ENCODE assay signal across 1 cellular context in genomic region chr6:30672445-30673253, GRCh38.
TF ChIP-seq lines count a peak whose summit lies in the region.

Gene DHX16, minus strand, starts transcription at chr6:30673006. Its CDS starts 165 bp downstream, at chr6:30672841.

TF ChIP-seq in HepG2, 621 proteins besides CTCF, POLR2A, EP300 and RAD21 (continued from another document and continues in another):
- peak; percentile 88 for TF ChIP-seq ZNF33B (CRISPR knock-in tag; IDR thresholded peaks at IDR 0.05)
- TF ChIP-seq SPEN (CRISPR knock-in tag; IDR thresholded peaks at IDR 0.05; ENCODE audit: low read depth): no peak; the same call in 1 of the 2 replicates
- TF ChIP-seq ZNF44 (CRISPR knock-in tag; IDR thresholded peaks at IDR 0.05): peak; percentile 79
- TF ChIP-seq ZNF30 (CRISPR knock-in tag; IDR thresholded peaks at IDR 0.05): no peak
- TF ChIP-seq HNF4A (CRISPR knock-in tag; IDR thresholded peaks at IDR 0.05): peak; percentile 30; the same call in 1 of the 2 replicates
- no peak for TF ChIP-seq ZBTB4 (CRISPR knock-in tag; IDR thresholded peaks at IDR 0.05; ENCODE audit: borderline replicate concordance)
- TF ChIP-seq ZNF674 (CRISPR knock-in tag; IDR thresholded peaks at IDR 0.05; ENCODE audit: low read depth): no peak
- TF ChIP-seq ZBTB8A (CRISPR knock-in tag; IDR thresholded peaks at IDR 0.05; ENCODE audit: borderline replicate concordance, low read depth): no peak
- no peak for TF ChIP-seq ZNF562 (CRISPR knock-in tag; IDR thresholded peaks at IDR 0.05; ENCODE audit: borderline replicate concordance)
- TF ChIP-seq TCF12 (IDR thresholded peaks at IDR 0.05): no peak
- no peak for TF ChIP-seq TCF12 (CRISPR knock-in tag; IDR thresholded peaks at IDR 0.05)
- no peak for TF ChIP-seq ZNF749 (CRISPR knock-in tag; IDR thresholded peaks at IDR 0.05; ENCODE audit: borderline replicate concordance)
- peak; percentile 93 for TF ChIP-seq THAP11 (CRISPR knock-in tag; IDR thresholded peaks at IDR 0.05)
- peak; percentile 90 for TF ChIP-seq ZNF788 (CRISPR knock-in tag; IDR thresholded peaks at IDR 0.05; ENCODE audit: borderline replicate concordance)
- no peak for TF ChIP-seq KLF13 (CRISPR knock-in tag; IDR thresholded peaks at IDR 0.05)
- TF ChIP-seq MYNN (CRISPR knock-in tag; IDR thresholded peaks at IDR 0.05; ENCODE audit: low read depth): no peak; the same call in 1 of the 2 replicates
- peak; percentile 71 for TF ChIP-seq ZNF121 (CRISPR knock-in tag; IDR thresholded peaks at IDR 0.05)
- no peak for TF ChIP-seq GRHL1 (CRISPR knock-in tag; conservative IDR thresholded peaks at IDR 0.05)
- TF ChIP-seq RFXANK (CRISPR knock-in tag; IDR thresholded peaks at IDR 0.05): peak; percentile 63; the same call in 1 of the 2 replicates
- TF ChIP-seq SKI (IDR thresholded peaks at IDR 0.05; ENCODE audit: partially characterized antibody): peak; percentile 5
- TF ChIP-seq MNT (IDR thresholded peaks at IDR 0.05): no peak
- peak; percentile 82; the same call in 1 of the 2 replicates for TF ChIP-seq SMYD3 (CRISPR knock-in tag; IDR thresholded peaks at IDR 0.05)
- TF ChIP-seq FOSL1 (CRISPR knock-in tag; IDR thresholded peaks at IDR 0.05; ENCODE audit: borderline replicate concordance): no peak
- TF ChIP-seq ETS1 (CRISPR knock-in tag; IDR thresholded peaks at IDR 0.05): no peak
- TF ChIP-seq ZNF552 (CRISPR knock-in tag; IDR thresholded peaks at IDR 0.05; ENCODE audit: borderline replicate concordance): no peak; the same call in 1 of the 2 replicates
- TF ChIP-seq ZNF782 (CRISPR knock-in tag; IDR thresholded peaks at IDR 0.05; ENCODE audit: borderline replicate concordance): peak; percentile 65; the same call in 1 of the 2 replicates
- peak; percentile 83 for TF ChIP-seq ZMYM4 (CRISPR knock-in tag; IDR thresholded peaks at IDR 0.05)
- 0 out of 2 replicates have a peak, but pooled peaks have one; percentile 71 for TF ChIP-seq CHCHD3 (CRISPR knock-in tag; IDR thresholded peaks at IDR 0.05)
- TF ChIP-seq ZNF274 (CRISPR knock-in tag; IDR thresholded peaks at IDR 0.05): peak; percentile 93; the same call in 1 of the 2 replicates
- no peak for TF ChIP-seq TERF1 (CRISPR knock-in tag; IDR thresholded peaks at IDR 0.05)
- TF ChIP-seq JUN (CRISPR knock-in tag; IDR thresholded peaks at IDR 0.05): no peak
- TF ChIP-seq ZNF580 (CRISPR knock-in tag; IDR thresholded peaks at IDR 0.05; ENCODE audit: borderline replicate concordance, low read depth): peak; percentile 83; the same call in 1 of the 2 replicates
- TF ChIP-seq SMC3 (IDR thresholded peaks at IDR 0.05; ENCODE audit: low read length): peak; percentile 92
- TF ChIP-seq SMAD3 (CRISPR knock-in tag; IDR thresholded peaks at IDR 0.05): peak; percentile 98
- TF ChIP-seq TBX2 (CRISPR knock-in tag; IDR thresholded peaks at IDR 0.05; ENCODE audit: borderline replicate concordance): peak; percentile 80; the same call in 1 of the 2 replicates
- peak; percentile 88 for TF ChIP-seq ZEB1 (IDR thresholded peaks at IDR 0.05; ENCODE audit: insufficient replicate concordance, low read depth)
- peak; percentile 56 for TF ChIP-seq ZNF792 (CRISPR knock-in tag; IDR thresholded peaks at IDR 0.05)
- TF ChIP-seq THAP8 (CRISPR knock-in tag; IDR thresholded peaks at IDR 0.05; ENCODE audit: borderline replicate concordance): no peak
- TF ChIP-seq ZGPAT (CRISPR knock-in tag; IDR thresholded peaks at IDR 0.05): peak; percentile 96
- no peak; the same call in 1 of the 2 replicates for TF ChIP-seq ZZZ3 (CRISPR knock-in tag; IDR thresholded peaks at IDR 0.05; ENCODE audit: borderline replicate concordance)
- 0 out of 2 replicates have a peak, but pooled peaks have one; percentile 22 for TF ChIP-seq MXD1 (CRISPR knock-in tag; IDR thresholded peaks at IDR 0.05)
- no peak for TF ChIP-seq CEBPZ (IDR thresholded peaks at IDR 0.05; ENCODE audit: low read length)
- TF ChIP-seq CENPBD1 (CRISPR knock-in tag; IDR thresholded peaks at IDR 0.05; ENCODE audit: borderline replicate concordance, low read depth): no peak
- no peak for TF ChIP-seq SMARCC2 (IDR thresholded peaks at IDR 0.05)
- TF ChIP-seq ZBTB3 (CRISPR knock-in tag; IDR thresholded peaks at IDR 0.05; ENCODE audit: borderline replicate concordance, low read depth): no peak
- TF ChIP-seq ZNF256 (CRISPR knock-in tag; conservative IDR thresholded peaks at IDR 0.05): no peak; the same call in 1 of the 2 replicates
- TF ChIP-seq ZNF747 (CRISPR knock-in tag; IDR thresholded peaks at IDR 0.05; ENCODE audit: borderline replicate concordance): peak; percentile 80; the same call in 1 of the 2 replicates
- peak; percentile 82 for TF ChIP-seq NR2C2 (CRISPR knock-in tag; IDR thresholded peaks at IDR 0.05; ENCODE audit: borderline replicate concordance)
- no peak for TF ChIP-seq ZNF367 (CRISPR knock-in tag; IDR thresholded peaks at IDR 0.05; ENCODE audit: borderline replicate concordance)
- no peak for TF ChIP-seq ZNF7 (CRISPR knock-in tag; IDR thresholded peaks at IDR 0.05)
- TF ChIP-seq TARDBP (CRISPR knock-in tag; IDR thresholded peaks at IDR 0.05): peak; percentile 84
- no peak; a peak in 1 of 4 replicates for TF ChIP-seq MAFK (conservative IDR thresholded peaks at IDR 0.05 in 1 of 2, IDR thresholded peaks at IDR 0.05 in 1 of 2; ENCODE audit: low read length in 2 of 2)
- no peak for TF ChIP-seq CBX2 (IDR thresholded peaks at IDR 0.05; ENCODE audit: low read depth, low read length)
- TF ChIP-seq CBX2 (CRISPR knock-in tag; IDR thresholded peaks at IDR 0.05; ENCODE audit: low read depth): no peak
- no peak for TF ChIP-seq ZNF703 (CRISPR knock-in tag; IDR thresholded peaks at IDR 0.05; ENCODE audit: borderline replicate concordance)
